ENCODE assay signal across 10 cellular contexts in genomic region chr2:231181848-231182247, GRCh38. TPM values are rescaled to one million over a fixed set of nuclear protein-coding genes. Genes with fewer than 3 reads are reported as not detected.
DNase-seq lines count a peak whose midpoint lies in the region; ATAC-seq, FAIRE-seq and TF ChIP-seq lines count a peak whose summit lies in the region.
"Had no signal": no experiment of that assay in that cellular context is flagged by ENCODE, and none has a peak within 500 bp of the region (broad histone marks: within the 10 kb centered on the region; RNA-seq: fewer than 3 reads in every experiment).

No MANE protein-coding gene starts in this region.

- no peak for TF ChIP-seq CTCF in SK-N-SH (IDR thresholded peaks at IDR 0.05)
- no peak for TF ChIP-seq CTCF in astrocyte (IDR thresholded peaks at IDR 0.05; ENCODE audit: insufficient read depth, low read depth, low read length)
- TF ChIP-seq CTCF in uterus (IDR thresholded peaks at IDR 0.05), result no peak

- intact Hi-C loops in uterus (cut with DNase I; ENCODE audit: low total_unique reads), result no loop called here

- H3K27ac Mint-ChIP-seq in astrocyte (ENCODE audit: unreplicated experiment), result no peak overlapping the region

- WGBS in SK-N-SH (ENCODE audit: low lambda C conversion rate), result 72% methylated on average over 4 of the region's 7 CpGs

- H3K9me3 ChIP-seq in SK-N-SH, result no peaks in the 10 kb centered on the region
- H3K9me3 ChIP-seq in astrocyte (ENCODE audit: insufficient read depth, low read depth, low read length), result no peaks in the 10 kb centered on the region
- H3K9me3 ChIP-seq in uterus, result no peaks in the 10 kb centered on the region

- no peak overlapping the region for H3K4me2 ChIP-seq in SK-N-SH
- no peak overlapping the region for H3K4me2 ChIP-seq in astrocyte (ENCODE audit: low read length)

- H3K36me3 Mint-ChIP-seq in astrocyte (ENCODE audit: low read depth, unreplicated experiment), result peaks cover 6% of the 10 kb centered on the region

- H4K20me1 ChIP-seq in SK-N-SH (ENCODE audit: insufficient read depth), result no peaks in the 10 kb centered on the region
- no peaks in the 10 kb centered on the region for H4K20me1 ChIP-seq in astrocyte (ENCODE audit: insufficient read depth, low read length)

- CTCF ChIA-PET in SK-N-SH (lab: Yijun Ruan, JAX), result interaction anchor here (0.9 to 3.9 kb wide), 6 partner anchors 9 to 231 kb away, joined by 3 to 15 read pairs (median 4); no protein-coding TSS in a partner anchor

- FAIRE-seq in astrocyte (lab: Jason Lieb, UNC), result no peak
- FAIRE-seq: A204.1 had no signal

- TF ChIP-seq POLR2A in uterus (IDR thresholded peaks at IDR 0.05), result no peak

- H3K4me1 ChIP-seq in SK-N-SH (ENCODE audit: control insufficient read depth in 1 of 2, insufficient read depth in 2 of 2, low read depth in 1 of 2, low read length in 1 of 2), result peaks cover 5 to 14% of the 10 kb centered on the region in 2 experiments; a peak in 2 of 4 replicates
- peaks cover 14% of the 10 kb centered on the region for H3K4me1 ChIP-seq in astrocyte (ENCODE audit: insufficient read depth, low read length)
- no peaks in the 10 kb centered on the region for H3K4me1 ChIP-seq in uterus

- peaks cover 2% of the 10 kb centered on the region for H3K27me3 Mint-ChIP-seq in astrocyte (ENCODE audit: low read depth, unreplicated experiment)

- H3K9ac ChIP-seq in SK-N-SH (no peak overlapping the region), astrocyte (ENCODE audit: low read length) (no peak overlapping the region)

- H3K27me3 ChIP-seq in SK-N-SH (ENCODE audit: insufficient read depth) (no peaks in the 10 kb centered on the region), astrocyte (ENCODE audit: insufficient read depth, low read length) (no peaks in the 10 kb centered on the region), uterus (no peaks in the 10 kb centered on the region)

- peaks cover 9% of the 10 kb centered on the region for H3K4me1 Mint-ChIP-seq in astrocyte (ENCODE audit: low read depth, unreplicated experiment)

- ATAC-seq in SK-N-SH treated with all-trans-retinoic acid at 6 μM for 48 hours, result peak; percentile 32; the same call in 1 of the 3 replicates
- ATAC-seq in HG03442 (IDR thresholded peaks at IDR 0.05; ENCODE audit: unreplicated experiment), result peak; percentile 70

- H3F3A ChIP-seq in SK-N-SH (replicated peaks; ENCODE audit: insufficient read depth), result no peaks in the 10 kb centered on the region

- H3K9me3 Mint-ChIP-seq in astrocyte (ENCODE audit: unreplicated experiment), result peaks cover 4% of the 10 kb centered on the region

- H2AFZ ChIP-seq in SK-N-SH (ENCODE audit: low read depth) (no peak overlapping the region), astrocyte (ENCODE audit: low read depth, low read length) (no peak overlapping the region)

- DNase-seq in SK-N-SH, result no peak
- peak; percentile 32 for DNase-seq in astrocyte (ENCODE audit: low read depth)
- DNase-seq in lung microvascular endothelial cell (ENCODE audit: low read depth in 2 of 2), result peak; percentile 92 to 94
- no peak for DNase-seq in NCI-H146 (lab: John Stamatoyannopoulos, UW)
- DNase-seq in uterus, result no peak
- no peak for DNase-seq in cerebellum (ENCODE audit: low spot score)

- no peaks in the 10 kb centered on the region for H3K9me2 ChIP-seq in SK-N-SH

- H3K36me3 ChIP-seq in SK-N-SH (replicated peaks in 1 of 2; ENCODE audit: control insufficient read depth in 1 of 2, insufficient read depth in 2 of 2, low read length in 1 of 2) (peaks cover 0 to 6% of the 10 kb centered on the region in 2 experiments), astrocyte (ENCODE audit: insufficient read depth, low read length) (no peaks in the 10 kb centered on the region), uterus (no peaks in the 10 kb centered on the region)

- TF ChIP-seq EP300 in SK-N-SH (IDR thresholded peaks at IDR 0.05; ENCODE audit: borderline replicate concordance in 1 of 2, low read depth in 1 of 2, low read length in 1 of 2), result no peak

- TF ChIP-seq RAD21 in SK-N-SH (IDR thresholded peaks at IDR 0.05; ENCODE audit: low read length), result no peak

- H3K4me3 ChIP-seq in SK-N-SH (ENCODE audit: low read depth in 2 of 2, low read length in 1 of 2), result no peak overlapping the region
- H3K4me3 ChIP-seq in astrocyte (ENCODE audit: insufficient read depth, low read depth, low read length), result no peak overlapping the region
- H3K4me3 ChIP-seq in uterus, result no peak overlapping the region

- POLR2A ChIA-PET in SK-N-SH (lab: Yijun Ruan, JAX), result no interaction called here

- H3K27ac ChIP-seq in SK-N-SH (ENCODE audit: low read depth in 2 of 2, low read length in 1 of 2) (no peak overlapping the region), astrocyte (ENCODE audit: low read depth, low read length) (no peak overlapping the region), uterus (no peak overlapping the region)
- H3K27ac ChIP-seq: VCaP had no signal

- H3K79me2 ChIP-seq in SK-N-SH (ENCODE audit: insufficient read depth), result no peaks in the 10 kb centered on the region
- H3K79me2 ChIP-seq in astrocyte (ENCODE audit: insufficient read depth, low read length), result no peaks in the 10 kb centered on the region

- H3K4me3 Mint-ChIP-seq in astrocyte (ENCODE audit: unreplicated experiment), result no peak overlapping the region

TF ChIP-seq in SK-N-SH treated with all-trans-retinoic acid at 6 μM for 48 hours, 23 proteins besides CTCF, POLR2A, EP300 and RAD21:
- TF ChIP-seq OSR1 (CRISPR knock-in tag; IDR thresholded peaks at IDR 0.05) (no peak), ISL1 (CRISPR knock-in tag; IDR thresholded peaks at IDR 0.05) (no peak), SNAI2 (CRISPR knock-in tag; IDR thresholded peaks at IDR 0.05) (peak; percentile 82; the same call in 1 of the 2 replicates), ARNTL (CRISPR knock-in tag; IDR thresholded peaks at IDR 0.05; ENCODE audit: borderline replicate concordance, low read depth) (no peak), CREB5 (CRISPR knock-in tag; IDR thresholded peaks at IDR 0.05; ENCODE audit: low read depth) (no peak), ZFP3 (CRISPR knock-in tag; IDR thresholded peaks at IDR 0.05) (peak; percentile 51; the same call in 1 of the 2 replicates)

TF ChIP-seq in SK-N-SH, 30 proteins besides CTCF, POLR2A, EP300 and RAD21:
- TF ChIP-seq FOXJ3 (CRISPR knock-in tag; IDR thresholded peaks at IDR 0.05) (no peak), ELF1 (IDR thresholded peaks at IDR 0.05) (no peak), SMC3 (IDR thresholded peaks at IDR 0.05; ENCODE audit: low read depth, low read length) (no peak), GATA2 (CRISPR knock-in tag; IDR thresholded peaks at IDR 0.05) (no peak), ZBTB33 (IDR thresholded peaks at IDR 0.05; ENCODE audit: borderline replicate concordance, low read depth) (no peak), FOXM1 (IDR thresholded peaks at IDR 0.05; ENCODE audit: low read depth) (no peak), RXRA (IDR thresholded peaks at IDR 0.05; ENCODE audit: borderline replicate concordance, low read depth) (no peak)
TF ChIP-seq in SK-N-SH: peak in this region for 0.

RNA-seq across cellular contexts. Expression of gene ARMC9, which starts 16.6 kb away (rescaled TPM):
- 25.3 and 38.5 TPM in 2 replicates for polyA plus RNA-seq in SK-N-SH (2012; rRNA removed)
- polyA plus RNA-seq in SK-N-SH (2012; cell fraction: cytosol; rRNA removed), result 22.3 and 27.1 TPM in 2 replicates
- 44.4 and 47.1 TPM in 2 replicates for polyA plus RNA-seq in SK-N-SH (2012; cell fraction: nucleus; rRNA removed)
- 42.7 and 52.4 TPM in 2 replicates for total RNA-seq in astrocyte
- total RNA-seq in lung microvascular endothelial cell, result 3.5 and 4.2 TPM in 2 replicates
- total RNA-seq in uterus, result 10 to 100 TPM; 16.8 to 47.6 (median 39.3) TPM
- total RNA-seq in cerebellum, result 27.7 TPM

RNA-seq across cellular contexts. Expression of gene HTR2B, which starts 57.0 kb away (rescaled TPM):
- 0.25 and 0.41 TPM in 2 replicates for polyA plus RNA-seq in SK-N-SH (2012; rRNA removed)
- 0.35 and 0.46 TPM in 2 replicates for polyA plus RNA-seq in SK-N-SH (2012; cell fraction: cytosol; rRNA removed)
- 0.02 and 0.17 TPM in 2 replicates for polyA plus RNA-seq in SK-N-SH (2012; cell fraction: nucleus; rRNA removed)
- total RNA-seq in astrocyte (0.27 TPM in 1 of 2 replicates, not detected in the other), lung microvascular endothelial cell (2.0 and 3.0 TPM in 2 replicates), uterus (1 to 10 TPM; 2.9 to 8.6 (median 4.0) TPM), cerebellum (0.27 TPM)

Comparison
In these comparisons a context has a peak if more than half of its experiments do, and no peak if none do; other contexts are left out.
1. DNase-seq: peak in astrocyte (single experiment) and lung microvascular endothelial cell (2 of 2); none in SK-N-SH (single experiment), NCI-H146 (single experiment), uterus (0 of 2) and cerebellum (single experiment).